In genomic region chr5:98349251-98349989, GRCh38 we compare ENCODE assay signal across 9 cellular contexts.
DNase-seq lines count a peak whose midpoint lies in the region; ATAC-seq, FAIRE-seq and TF ChIP-seq lines count a peak whose summit lies in the region.
"Had no signal": no experiment of that assay in that cellular context is flagged by ENCODE, and none has a peak within 500 bp of the region (broad histone marks: within the 10 kb centered on the region; RNA-seq: fewer than 3 reads in every experiment).

No MANE protein-coding gene starts in this region.

- no peak overlapping the region for H3K4me2 ChIP-seq in GM12878 (ENCODE audit: control insufficient read depth, insufficient read depth)
- no peak overlapping the region for H3K4me2 ChIP-seq in neuronal stem cell (ENCODE audit: insufficient read depth, low read length, poor library complexity, severe bottlenecking)

- peak; percentile 59 for TF ChIP-seq RAD21 in GM12878 (IDR thresholded peaks at IDR 0.05; ENCODE audit: insufficient read depth, low read depth, low read length)

- intact Hi-C loops in GM12878 (cut with micrococcal nuclease; ENCODE audit: unreplicated experiment) = loop anchor here (2.0 kb wide), 1 partner anchor 1053 kb away; no protein-coding TSS in a partner anchor
- intact Hi-C loops in activated CD4-positive, alpha-beta T cell treated with anti-CD3 and anti-CD28 coated beads for 36 hours (cut with DNase I, micrococcal nuclease) = loop anchor here in 1 of 2 experiments (1.0 to 5.0 kb wide), 2 partner anchors 1118 to 1167 kb away; partner anchors contain the start of gene RIOK2

- H3K36me3 ChIP-seq in GM12878 (ENCODE audit: control insufficient read depth in 2 of 2, insufficient read depth in 2 of 2, low read length in 1 of 2) (no peaks in the 10 kb centered on the region), neuronal stem cell (replicated peaks in 1 of 2; ENCODE audit: control insufficient read depth in 2 of 2, insufficient read depth in 2 of 2, low read length in 2 of 2) (peaks cover 0 to 2% of the 10 kb centered on the region in 2 donors)

- RAD21 ChIA-PET in GM12878 (lab: Charles Lee; ENCODE audit: unreplicated experiment) = no interaction called here

- H3K79me1 ChIP-seq in neuronal stem cell (ENCODE audit: low read depth, low read length) = no peaks in the 10 kb centered on the region

- H3K9me3 ChIP-seq in GM12878 (replicated peaks; ENCODE audit: control insufficient read depth, insufficient read depth, low read length) (no peaks in the 10 kb centered on the region; the same call in 2 of the 3 replicates), neuronal stem cell (replicated peaks in 1 of 2; ENCODE audit: control insufficient read depth in 2 of 2, insufficient read depth in 1 of 2, low read depth in 1 of 2, low read length in 2 of 2) (peaks cover 4 to 32% of the 10 kb centered on the region in 2 donors)

- H2BK120ac ChIP-seq in neuronal stem cell (ENCODE audit: low read depth, low read length) = no peak overlapping the region

- in situ Hi-C loops in GM12878 (cut with MboI) = no loop called here

- DNase-seq in GM04504 (ENCODE audit: low read depth) = peak; percentile 69
- no peak for DNase-seq in LNCaP clone FGC (ENCODE audit: low read depth)
- no peak for DNase-seq in GM12878 (ENCODE audit: low read depth, low spot score)
- DNase-seq in neuronal stem cell (ENCODE audit: low spot score) = no peak
- DNase-seq in activated CD4-positive, alpha-beta T cell treated with anti-CD3 and anti-CD28 coated beads, Interleukin-2, amount 50 U/mL, for 48 hours = no peak
- DNase-seq in NK-92 (lab: John Stamatoyannopoulos, UW; ENCODE audit: unreplicated experiment) = no peak
- DNase-seq in activated CD4-positive, alpha-beta T cell treated with anti-CD3 and anti-CD28 coated beads for 36 hours = no peak
- DNase-seq in epidermal melanocyte (ENCODE audit: insufficient read length, low spot score) = no peak
- DNase-seq: NCI-H1417 had no signal

- SMC1A ChIA-PET in GM12878 (lab: Charles Lee; ENCODE audit: uncharacterized antibody, unreplicated experiment) = interaction anchor here (1.0 to 1.3 kb wide), 2 partner anchors 1052 to 1118 kb away, joined by 5 read pairs; no protein-coding TSS in a partner anchor

- no peak for TF ChIP-seq EP300 in GM12878 (IDR thresholded peaks at IDR 0.05; ENCODE audit: borderline replicate concordance in 1 of 2, control insufficient read depth in 1 of 2, low read depth in 2 of 2, low read length in 2 of 2)

- no peak overlapping the region for H2BK15ac ChIP-seq in neuronal stem cell (ENCODE audit: low read length)

- H3K4me1 Mint-ChIP-seq in activated CD4-positive, alpha-beta T cell treated with anti-CD3 and anti-CD28 coated beads for 36 hours = no peaks in the 10 kb centered on the region

- H3K79me2 ChIP-seq in GM12878 (ENCODE audit: control insufficient read depth, insufficient read depth, low read length) = no peaks in the 10 kb centered on the region

- H4K8ac ChIP-seq in neuronal stem cell (ENCODE audit: low read depth, low read length) = no peak overlapping the region

- H4K20me1 ChIP-seq in GM12878 (ENCODE audit: control insufficient read depth, insufficient read depth) = no peaks in the 10 kb centered on the region

- H3K4me3 Mint-ChIP-seq in activated CD4-positive, alpha-beta T cell treated with anti-CD3 and anti-CD28 coated beads for 36 hours = no peak overlapping the region

- H3K36me3 Mint-ChIP-seq in activated CD4-positive, alpha-beta T cell treated with anti-CD3 and anti-CD28 coated beads for 36 hours (ENCODE audit: low read depth) = no peaks in the 10 kb centered on the region

- H3K4ac ChIP-seq in neuronal stem cell (ENCODE audit: low read length) = no peak overlapping the region

- H2AFZ ChIP-seq in GM12878 (ENCODE audit: control insufficient read depth, low read depth, low read length) = no peak overlapping the region
- peak overlapping the region; percentile 51 for H2AFZ ChIP-seq in neuronal stem cell (ENCODE audit: low read length)

- POLR2A ChIA-PET in GM12878 (lab: Charles Lee) = no interaction called here
- POLR2A ChIA-PET in activated CD4-positive, alpha-beta T cell treated with anti-CD3 and anti-CD28 coated beads for 36 hours (lab: Charles Lee) = no interaction called here

- H3K4me1 ChIP-seq in GM12878 (ENCODE audit: control insufficient read depth, insufficient read depth, low read length) (no peaks in the 10 kb centered on the region), neuronal stem cell (ENCODE audit: control insufficient read depth in 2 of 2, insufficient read depth in 1 of 2, low read depth in 1 of 2, low read length in 2 of 2) (no peaks in the 10 kb centered on the region)

- 41% methylated on average over 6 of the region's 6 CpGs for WGBS in GM12878 (ENCODE audit: insufficient coverage, insufficient replicate concordance, low lambda C conversion rate, missing lambda C conversion rate)
- WGBS in neuronal stem cell (ENCODE audit: extremely low coverage in 2 of 2, insufficient read length in 2 of 2, insufficient replicate concordance in 1 of 2), 2 donors = no CpG with 5 or more reads among the region's 6 CpGs

- FAIRE-seq in GM12878 (lab: Jason Lieb, UNC) = no peak

- H3K27ac Mint-ChIP-seq in activated CD4-positive, alpha-beta T cell treated with anti-CD3 and anti-CD28 coated beads for 36 hours = no peak overlapping the region

- no peak overlapping the region for H2BK5ac ChIP-seq in neuronal stem cell (ENCODE audit: low read length)

- H3K4me3 ChIP-seq in LNCaP clone FGC (ENCODE audit: low read depth, low read length) (no peak overlapping the region), GM12878 (no peak overlapping the region), neuronal stem cell (ENCODE audit: low read length in 2 of 2) (no peak overlapping the region)

- H3K27me3 ChIP-seq in GM12878 (replicated peaks in 1 of 2; ENCODE audit: control insufficient read depth in 2 of 2, insufficient read depth in 2 of 2, low read length in 1 of 2) (no peaks in the 10 kb centered on the region), neuronal stem cell (ENCODE audit: control insufficient read depth in 3 of 3, insufficient read depth in 3 of 3, low read depth in 1 of 3, low read length in 3 of 3) (no peaks in the 10 kb centered on the region)

- no peak for TF ChIP-seq POLR2A in GM12878 (IDR thresholded peaks at IDR 0.05; ENCODE audit: low read depth, low read length)

- H2AK5ac ChIP-seq in neuronal stem cell (ENCODE audit: low read depth, low read length) = no peak overlapping the region

- no peak overlapping the region for H3K27ac ChIP-seq in GM12878 (ENCODE audit: control insufficient read depth, insufficient read depth)
- H3K27ac ChIP-seq in neuronal stem cell (replicated peaks; ENCODE audit: low read length) = no peak overlapping the region

- CTCF ChIA-PET in GM12878 (lab: Yijun Ruan, JAX) = interaction anchor here (0.6 kb wide), 1 partner anchor 550 kb away, joined by 4 read pairs; no protein-coding TSS in a partner anchor
- CTCF ChIA-PET in activated CD4-positive, alpha-beta T cell treated with anti-CD3 and anti-CD28 coated beads for 36 hours (lab: Charles Lee) = interaction anchor here (0.6 kb wide), 1 partner anchor 1440 kb away, joined by 4 read pairs; no protein-coding TSS in a partner anchor

- H3K18ac ChIP-seq in neuronal stem cell (ENCODE audit: low read length) = no peak overlapping the region

- no peak overlapping the region for H3K23ac ChIP-seq in neuronal stem cell (ENCODE audit: low read depth, low read length, poor library complexity)

- peak; percentile 24; the same call in 1 of the 3 replicates for ATAC-seq in GM12878
- no peak for ATAC-seq in activated CD4-positive, alpha-beta T cell treated with anti-CD3 and anti-CD28 coated beads for 36 hours

- H2BK12ac ChIP-seq in neuronal stem cell (ENCODE audit: low read length) = no peak overlapping the region

- no peaks in the 10 kb centered on the region for H3K27me3 Mint-ChIP-seq in activated CD4-positive, alpha-beta T cell treated with anti-CD3 and anti-CD28 coated beads for 36 hours

- no peak overlapping the region for H4K91ac ChIP-seq in neuronal stem cell (ENCODE audit: low read depth, low read length, poor library complexity)

- peaks cover 9% of the 10 kb centered on the region for H3K9me3 Mint-ChIP-seq in activated CD4-positive, alpha-beta T cell treated with anti-CD3 and anti-CD28 coated beads for 36 hours (ENCODE audit: low read depth)

- no peak overlapping the region for H3K9ac ChIP-seq in GM12878 (ENCODE audit: control insufficient read depth, insufficient read depth, low read length)
- H3K9ac ChIP-seq in neuronal stem cell (ENCODE audit: low read depth, low read length, poor library complexity) = no peak overlapping the region

- no peak overlapping the region for H3K14ac ChIP-seq in neuronal stem cell (ENCODE audit: low read length)

- BruUV-seq in GM12878 (replicated peaks; lab: Mats Ljungman, UMichigan) = no TSS peak

- TF ChIP-seq CTCF in LNCaP clone FGC (IDR thresholded peaks at IDR 0.05; ENCODE audit: control insufficient read depth, extremely low read depth, insufficient read depth) (peak; percentile 60), GM12878 (IDR thresholded peaks at IDR 0.05 in 2 of 3, conservative IDR thresholded peaks at IDR 0.05 in 1 of 3; ENCODE audit: control insufficient read depth in 2 of 3, extremely low read depth in 1 of 3, insufficient read depth in 1 of 3, low read depth in 3 of 3, low read length in 3 of 3) (peak; percentile 26 to 50 (median 26); a peak in 5 of 6 replicates)

TF ChIP-seq in GM12878, 131 proteins besides CTCF, POLR2A, EP300 and RAD21 (continues in another document):
- peak; percentile 97 for TF ChIP-seq ZBTB33 (IDR thresholded peaks at IDR 0.05)
